ENCODE assay signal across 1 cellular context in genomic region chr10:28774051-28774995, GRCh38.
A peak's percentile ranks its signal among the peaks of the same experiment; 100 is the strongest.
TF ChIP-seq lines count a peak whose summit lies in the region.

No MANE protein-coding gene starts in this region.

TF ChIP-seq in HepG2, 621 proteins besides CTCF, POLR2A, EP300 and RAD21 (continued from another document and continues in another):
- no peak for TF ChIP-seq ZBTB34 (CRISPR knock-in tag; IDR thresholded peaks at IDR 0.05)
- TF ChIP-seq GLI4 (CRISPR knock-in tag; IDR thresholded peaks at IDR 0.05; ENCODE audit: borderline replicate concordance), result no peak
- no peak for TF ChIP-seq NCOA1 (CRISPR knock-in tag; IDR thresholded peaks at IDR 0.05)
- no peak for TF ChIP-seq HNRNPLL (IDR thresholded peaks at IDR 0.05; ENCODE audit: low read depth, low read length, poor library complexity, severe bottlenecking)
- 0 out of 2 replicates have a peak, but pooled peaks have one; percentile 39 for TF ChIP-seq DPF2 (CRISPR knock-in tag; IDR thresholded peaks at IDR 0.05; ENCODE audit: borderline replicate concordance, low read depth)
- TF ChIP-seq KLF16 (CRISPR knock-in tag; IDR thresholded peaks at IDR 0.05), result no peak
- no peak for TF ChIP-seq ZNF678 (CRISPR knock-in tag; IDR thresholded peaks at IDR 0.05)
- TF ChIP-seq MYC (CRISPR knock-in tag; IDR thresholded peaks at IDR 0.05; ENCODE audit: borderline replicate concordance), result no peak
- TF ChIP-seq ZNF33B (CRISPR knock-in tag; IDR thresholded peaks at IDR 0.05), result no peak
- peak; percentile 63 for TF ChIP-seq FOXA3 (CRISPR knock-in tag; IDR thresholded peaks at IDR 0.05)
- no peak for TF ChIP-seq CREBL2 (CRISPR knock-in tag; IDR thresholded peaks at IDR 0.05; ENCODE audit: borderline replicate concordance)
- peak; percentile 99 for TF ChIP-seq ZNF710 (CRISPR knock-in tag; IDR thresholded peaks at IDR 0.05; ENCODE audit: borderline replicate concordance)
- no peak for TF ChIP-seq YEATS4 (CRISPR knock-in tag; IDR thresholded peaks at IDR 0.05; ENCODE audit: borderline replicate concordance)
- TF ChIP-seq SPEN (CRISPR knock-in tag; IDR thresholded peaks at IDR 0.05; ENCODE audit: low read depth), result no peak
- TF ChIP-seq SSRP1 (CRISPR knock-in tag; IDR thresholded peaks at IDR 0.05), result no peak
- TF ChIP-seq SP5 (CRISPR knock-in tag; IDR thresholded peaks at IDR 0.05; ENCODE audit: borderline replicate concordance, low read depth), result 0 out of 2 replicates have a peak, but pooled peaks have one; percentile 11
- no peak for TF ChIP-seq THAP9 (CRISPR knock-in tag; IDR thresholded peaks at IDR 0.05; ENCODE audit: borderline replicate concordance)
- TF ChIP-seq NCOR1 (IDR thresholded peaks at IDR 0.05; ENCODE audit: borderline replicate concordance, low read length), result peak; percentile 33; the same call in 1 of the 2 replicates
- TF ChIP-seq GATAD2A (CRISPR knock-in tag; IDR thresholded peaks at IDR 0.05), result peak; percentile 91
- no peak for TF ChIP-seq ZNF891 (CRISPR knock-in tag; IDR thresholded peaks at IDR 0.05)
- TF ChIP-seq ZSCAN5A (CRISPR knock-in tag; IDR thresholded peaks at IDR 0.05; ENCODE audit: borderline replicate concordance), result no peak
- no peak for TF ChIP-seq NR1H2 (CRISPR knock-in tag; IDR thresholded peaks at IDR 0.05; ENCODE audit: borderline replicate concordance, low read depth)
- no peak for TF ChIP-seq FOXK2 (IDR thresholded peaks at IDR 0.05)
- TF ChIP-seq FOXP4 (CRISPR knock-in tag; IDR thresholded peaks at IDR 0.05), result peak; percentile 63; the same call in 1 of the 2 replicates
- peak; percentile 81 for TF ChIP-seq GFI1 (CRISPR knock-in tag; IDR thresholded peaks at IDR 0.05; ENCODE audit: borderline replicate concordance)
- TF ChIP-seq DMAP1 (CRISPR knock-in tag; IDR thresholded peaks at IDR 0.05), result no peak
- no peak for TF ChIP-seq CENPT (CRISPR knock-in tag; IDR thresholded peaks at IDR 0.05; ENCODE audit: low read depth)
- TF ChIP-seq NCOA2 (CRISPR knock-in tag; IDR thresholded peaks at IDR 0.05), result peak; percentile 70
- TF ChIP-seq FOXP1 (IDR thresholded peaks at IDR 0.05), result no peak
- TF ChIP-seq FOXP1 (CRISPR knock-in tag; IDR thresholded peaks at IDR 0.05), result peak; percentile 28; the same call in 1 of the 2 replicates
- no peak for TF ChIP-seq ZNF615 (CRISPR knock-in tag; IDR thresholded peaks at IDR 0.05; ENCODE audit: borderline replicate concordance)
- TF ChIP-seq FOXA1 (IDR thresholded peaks at IDR 0.05), result no peak
- 0 out of 2 replicates have a peak, but pooled peaks have one; percentile 13 for TF ChIP-seq FOXA1 (CRISPR knock-in tag; IDR thresholded peaks at IDR 0.05)
- TF ChIP-seq AKNA (CRISPR knock-in tag; IDR thresholded peaks at IDR 0.05; ENCODE audit: borderline replicate concordance), result no peak
- peak; percentile 31 for TF ChIP-seq ASH2L (IDR thresholded peaks at IDR 0.05; ENCODE audit: insufficient read length, low read depth, low read length)
- no peak for TF ChIP-seq ZNF326 (CRISPR knock-in tag; IDR thresholded peaks at IDR 0.05; ENCODE audit: borderline replicate concordance)
- TF ChIP-seq MAF1 (CRISPR knock-in tag; IDR thresholded peaks at IDR 0.05; ENCODE audit: borderline replicate concordance), result no peak
- no peak for TF ChIP-seq FLYWCH1 (CRISPR knock-in tag; IDR thresholded peaks at IDR 0.05)
- TF ChIP-seq RNF219 (CRISPR knock-in tag; IDR thresholded peaks at IDR 0.05), result no peak
- TF ChIP-seq ZNF256 (CRISPR knock-in tag; conservative IDR thresholded peaks at IDR 0.05), result no peak
- TF ChIP-seq CEBPB (IDR thresholded peaks at IDR 0.05; ENCODE audit: borderline replicate concordance, low read depth, low read length), result no peak
- no peak for TF ChIP-seq PRPF4 (IDR thresholded peaks at IDR 0.05; ENCODE audit: low read depth, low read length, poor library complexity, severe bottlenecking)
- no peak for TF ChIP-seq ZNF451 (CRISPR knock-in tag; IDR thresholded peaks at IDR 0.05)
